In genomic region chr18:50138181-50139064, GRCh38 we compare ENCODE assay signal across 19 cellular contexts. TPM values are rescaled to one million over a fixed set of nuclear protein-coding genes. Genes with fewer than 3 reads are reported as not detected.
"Had no signal": no experiment of that assay in that cellular context is flagged by ENCODE, and none has a peak within 500 bp of the region (broad histone marks: within the 10 kb centered on the region; RNA-seq: fewer than 3 reads in every experiment).

No MANE protein-coding gene starts in this region.

- H3K4me1 ChIP-seq: gastrocnemius medialis, left ventricle myocardium inferior, tibial artery, uterus had no signal

- H3K9me3 ChIP-seq: gastrocnemius medialis, left ventricle myocardium inferior, tibial artery, uterus had no signal

- H3K27ac Mint-ChIP-seq: activated B cell treated with CpG ODN at 0.5 μM for 24 hours; activated naive CD8-positive, alpha-beta T cell treated with anti-CD3 and anti-CD28 coated beads, Interleukin-2, amount 10 ng/mL, durations not matched to agents 7 days and 5 days; activated T-cell treated with anti-CD3 and anti-CD28 coated beads, Interleukin-2, amount 50 U/mL, for 72 hours; natural killer cell; stimulated activated memory B cell treated with anti-CD40 and anti-IgM and Interleukin-4, amounts not matched to agents 10 μg/mL and 1 μg/mL and 100 μg/mL, for 72 hours had no signal

- H3K36me3 Mint-ChIP-seq: activated naive CD8-positive, alpha-beta T cell treated with anti-CD3 and anti-CD28 coated beads, Interleukin-2, amount 10 ng/mL, durations not matched to agents 7 days and 5 days; natural killer cell; stimulated activated memory B cell treated with anti-CD40 and anti-IgM and Interleukin-4, amounts not matched to agents 10 μg/mL and 1 μg/mL and 100 μg/mL, for 72 hours had no signal

- H3K27me3 ChIP-seq: tibial artery, uterus had no signal

- H3K4me3 Mint-ChIP-seq: activated B cell treated with CpG ODN at 0.5 μM for 24 hours; activated naive CD8-positive, alpha-beta T cell treated with anti-CD3 and anti-CD28 coated beads, Interleukin-2, amount 10 ng/mL, durations not matched to agents 7 days and 5 days; activated T-cell treated with anti-CD3 and anti-CD28 coated beads, Interleukin-2, amount 50 U/mL, for 72 hours; natural killer cell; stimulated activated memory B cell treated with anti-CD40 and anti-IgM and Interleukin-4, amounts not matched to agents 10 μg/mL and 1 μg/mL and 100 μg/mL, for 72 hours had no signal

- H3K4me3 ChIP-seq: gastrocnemius medialis, left ventricle myocardium inferior, tibial artery, uterus had no signal

- ATAC-seq: activated T-cell treated with anti-CD3 and anti-CD28 coated beads, Interleukin-2, amount 50 U/mL, for 72 hours; gastrocnemius medialis; natural killer cell; stimulated activated memory B cell treated with anti-CD40 and anti-IgM and Interleukin-4, amounts not matched to agents 10 μg/mL and 1 μg/mL and 100 μg/mL, for 72 hours had no signal

- H3K4me1 Mint-ChIP-seq: activated B cell treated with CpG ODN at 0.5 μM for 24 hours; activated naive CD8-positive, alpha-beta T cell treated with anti-CD3 and anti-CD28 coated beads, Interleukin-2, amount 10 ng/mL, durations not matched to agents 7 days and 5 days; natural killer cell had no signal

- H3K9me3 Mint-ChIP-seq: activated naive CD8-positive, alpha-beta T cell treated with anti-CD3 and anti-CD28 coated beads, Interleukin-2, amount 10 ng/mL, durations not matched to agents 7 days and 5 days; activated T-cell treated with anti-CD3 and anti-CD28 coated beads, Interleukin-2, amount 50 U/mL, for 72 hours had no signal

- H3K27ac ChIP-seq: gastrocnemius medialis, left ventricle myocardium inferior, tibial artery, uterus had no signal

- DNase-seq: activated B cell treated with CpG ODN at 0.5 μM for 24 hours; activated CD4-positive, alpha-beta T cell treated with anti-CD3 and anti-CD28 coated beads for 48 hours; activated CD8-positive, alpha-beta memory T cell treated with anti-CD3 and anti-CD28 coated beads, Interleukin-2, amount 50 U/mL, for 48 hours; activated gamma-delta T cell treated with Interleukin-2 at 50 U/mL for 16 hours; activated naive CD8-positive, alpha-beta T cell treated with anti-CD3 and anti-CD28 coated beads, Interleukin-2, amount 10 ng/mL, durations not matched to agents 7 days and 5 days; activated T-cell treated with anti-CD3 and anti-CD28 coated beads, Interleukin-2, amount 50 U/mL, for 72 hours; anterior cingulate cortex; erythroblast; gastrocnemius medialis; left ventricle myocardium inferior; mesenchymal stem cell; natural killer cell; nucleus accumbens; posterior cingulate gyrus; stimulated activated CD4-positive, alpha-beta T cell treated with anti-CD3 and anti-CD28 coated beads, Interleukin-2, amount 100 ng/mL, for 48 hours; T-helper 2 cell; tibial artery; uterus had no signal

- H3K36me3 ChIP-seq: gastrocnemius medialis, left ventricle myocardium inferior, tibial artery, uterus had no signal

RNA-seq across cellular contexts. Expression of gene MYO5B, which starts 56.5 kb away (rescaled TPM):
- total RNA-seq: activated naive CD8-positive, alpha-beta T cell treated with anti-CD3 and anti-CD28 coated beads, Interleukin-2, amount 10 ng/mL, durations not matched to agents 7 days and 5 days had no signal
